8 cellular contexts compared by ENCODE assay signal in genomic region chr13:41310963-41311606, GRCh38. TPM values are rescaled to one million over a fixed set of nuclear protein-coding genes. Genes with fewer than 3 reads are reported as not detected.
DNase-seq lines count a peak whose midpoint lies in the region; ATAC-seq and TF ChIP-seq lines count a peak whose summit lies in the region.

Gene NAA16, plus strand, starts transcription at chr13:41311267. Its CDS starts 262 bp downstream, at chr13:41311529.

- peak within 1 kb of the TSS; percentile 94 for H3K4me3 Mint-ChIP-seq in activated naive CD8-positive, alpha-beta T cell treated with anti-CD3 and anti-CD28 coated beads, Interleukin-2, amount 50 U/mL, for 24 hours

- H3K27ac ChIP-seq in trophoblast cell (ENCODE audit: low read depth, low read length): peak within 1 kb of the TSS; percentile 43
- peak within 1 kb of the TSS; percentile 86 to 98 (median 96) for H3K27ac ChIP-seq in tibial nerve

- H3K9me3 ChIP-seq in trophoblast cell (ENCODE audit: insufficient read depth, low read depth, low read length) (no peaks in the 10 kb centered on the region), tibial nerve (no peaks in the 10 kb centered on the region)

- no CpG with 5 or more reads among the region's 53 CpGs for WGBS in trophoblast cell (ENCODE audit: extremely low coverage, insufficient coverage, insufficient read length)
- 0% methylated on average over 17 to 53 of the region's 53 CpGs for WGBS in tibial nerve, 2 donors

- TF ChIP-seq POLR2A in tibial nerve (IDR thresholded peaks at IDR 0.05): peak; percentile 52 to 64

- TF ChIP-seq CTCF in GM12875 (IDR thresholded peaks at IDR 0.05; ENCODE audit: borderline replicate concordance, insufficient read depth, low read depth, low read length) (no peak), tibial nerve (IDR thresholded peaks at IDR 0.05) (peak in 2 of 5 experiments; percentile 46 to 53)

- H3K4me3 ChIP-seq in GM12875 (ENCODE audit: low read depth, low read length) (peak within 1 kb of the TSS; percentile 94), trophoblast cell (ENCODE audit: low read depth, low read length) (peak within 1 kb of the TSS; percentile 97), tibial nerve (peak within 1 kb of the TSS; percentile 74 to 95 (median 90))

- H3K4me1 ChIP-seq in trophoblast cell (ENCODE audit: control insufficient read depth in 1 of 2, insufficient read depth in 2 of 2, low read length in 2 of 2) (no peaks in the 10 kb centered on the region), tibial nerve (peaks cover 0 to 38% (median 15%) of the 10 kb centered on the region in 4 donors)

- H3K4me1 Mint-ChIP-seq in activated naive CD8-positive, alpha-beta T cell treated with anti-CD3 and anti-CD28 coated beads, Interleukin-2, amount 50 U/mL, for 24 hours: peaks cover 44% of the 10 kb centered on the region

- H2AK5ac ChIP-seq in trophoblast cell (ENCODE audit: low read length): no peak within 1 kb of the TSS

- peak within 1 kb of the TSS; percentile 58 for H3K18ac ChIP-seq in trophoblast cell (ENCODE audit: low read length)

- H4K12ac ChIP-seq in trophoblast cell (ENCODE audit: low read depth, low read length): peak within 1 kb of the TSS; percentile 75

- no peak within 1 kb of the TSS for H2BK12ac ChIP-seq in trophoblast cell (ENCODE audit: low read length)

- H3K79me2 ChIP-seq in trophoblast cell (ENCODE audit: control insufficient read depth, insufficient read depth, low read length, poor library complexity): peaks cover 14% of the 10 kb centered on the region

- peak within 1 kb of the TSS; percentile 87 for H4K8ac ChIP-seq in trophoblast cell (ENCODE audit: low read depth, low read length)

- H3K4ac ChIP-seq in trophoblast cell (ENCODE audit: low read depth, low read length): peak within 1 kb of the TSS; percentile 91

- peak within 1 kb of the TSS; percentile 73 for H3K4me2 ChIP-seq in trophoblast cell (ENCODE audit: low read length)

- peak within 1 kb of the TSS; percentile 91 for H3K27ac Mint-ChIP-seq in activated naive CD8-positive, alpha-beta T cell treated with anti-CD3 and anti-CD28 coated beads, Interleukin-2, amount 50 U/mL, for 24 hours

- H3K27me3 Mint-ChIP-seq in activated naive CD8-positive, alpha-beta T cell treated with anti-CD3 and anti-CD28 coated beads, Interleukin-2, amount 50 U/mL, for 24 hours: peaks cover 2% of the 10 kb centered on the region

- intact Hi-C loops in cardiac septum (cut with DNase I): loop anchor here (2.0 kb wide), 1 partner anchor 250 kb away; the partner anchor contains the start of gene WBP4

- H3K36me3 Mint-ChIP-seq in activated naive CD8-positive, alpha-beta T cell treated with anti-CD3 and anti-CD28 coated beads, Interleukin-2, amount 50 U/mL, for 24 hours (ENCODE audit: low read depth): peaks cover 6% of the 10 kb centered on the region

- peak within 1 kb of the TSS; percentile 41 for H4K91ac ChIP-seq in trophoblast cell (ENCODE audit: low read depth, low read length)

- no peaks in the 10 kb centered on the region for H3K9me3 Mint-ChIP-seq in activated naive CD8-positive, alpha-beta T cell treated with anti-CD3 and anti-CD28 coated beads, Interleukin-2, amount 50 U/mL, for 24 hours

- H3K27me3 ChIP-seq in trophoblast cell (ENCODE audit: insufficient read depth, low read length) (no peaks in the 10 kb centered on the region), tibial nerve (no peaks in the 10 kb centered on the region)

- H3K36me3 ChIP-seq in trophoblast cell (ENCODE audit: control insufficient read depth in 1 of 2, insufficient read depth in 2 of 2, low read length in 2 of 2) (no peaks in the 10 kb centered on the region), tibial nerve (no peaks in the 10 kb centered on the region)

- ATAC-seq in HG02759 (IDR thresholded peaks at IDR 0.05; ENCODE audit: unreplicated experiment): peak; percentile 81
- peak; percentile 93 for ATAC-seq in activated naive CD8-positive, alpha-beta T cell treated with anti-CD3 and anti-CD28 coated beads, Interleukin-2, amount 50 U/mL, for 24 hours

- TF ChIP-seq EP300 in tibial nerve (IDR thresholded peaks at IDR 0.05): peak; percentile 68 to 94

- peak within 1 kb of the TSS; percentile 71 for H3K14ac ChIP-seq in trophoblast cell (ENCODE audit: low read length)

- no peak within 1 kb of the TSS for H2BK5ac ChIP-seq in trophoblast cell (ENCODE audit: low read depth, low read length, poor library complexity)

- H2AFZ ChIP-seq in trophoblast cell (ENCODE audit: insufficient read depth, low read length, poor library complexity): peak within 1 kb of the TSS; percentile 77

- H3K9ac ChIP-seq in trophoblast cell (ENCODE audit: low read length): peak within 1 kb of the TSS; percentile 98

- DNase-seq in NCI-H1417 (lab: John Stamatoyannopoulos, UW): peak; percentile 89 to 95 (median 92)
- DNase-seq in SW480 (ENCODE audit: low spot score): peak; percentile 85
- peak; percentile 99 for DNase-seq in activated naive CD8-positive, alpha-beta T cell treated with anti-CD3 and anti-CD28 coated beads, Interleukin-2, amount 50 U/mL, for 24 hours
- DNase-seq in cardiac septum (ENCODE audit: low spot score): peak; percentile 95
- DNase-seq in trophoblast cell: peak; percentile 87 to 89
- peak; percentile 72 to 81 for DNase-seq in tibial nerve (ENCODE audit: low spot score in 2 of 2)

- H2BK120ac ChIP-seq in trophoblast cell (ENCODE audit: insufficient read depth, low read length, poor library complexity): peak within 1 kb of the TSS; percentile 35

- peaks cover 5% of the 10 kb centered on the region for H3K79me1 ChIP-seq in trophoblast cell (ENCODE audit: low read length)

- no peak within 1 kb of the TSS for H3K23ac ChIP-seq in trophoblast cell (ENCODE audit: low read length)

RNA-seq across cellular contexts. Expression of gene NAA16, which starts in this region (rescaled TPM):
- 10.2 TPM for total RNA-seq in cardiac septum
- polyA plus RNA-seq in trophoblast cell (2013): 8.5 and 10.0 TPM in 2 replicates
- total RNA-seq in tibial nerve: 10 to 100 TPM; 28.7 to 45.3 (median 37.6) TPM

Comparison
In these comparisons a context has a peak if more than half of its experiments do, and no peak if none do; other contexts are left out.
1. Peak in every context shown above with its lines: DNase-seq, ATAC-seq, H3K4me3 ChIP-seq and H3K27ac ChIP-seq.